Comparison of ENCODE assay signal across 7 cellular contexts in genomic region chr11:128716661-128717210, GRCh38. TPM values are rescaled to one million over a fixed set of nuclear protein-coding genes. Genes with fewer than 3 reads are reported as not detected.
DNase-seq lines count a peak whose midpoint lies in the region; ATAC-seq and TF ChIP-seq lines count a peak whose summit lies in the region.

No MANE protein-coding gene starts in this region.

- H3K79me2 ChIP-seq in GM23248 (ENCODE audit: insufficient read depth), result peaks cover 75% of the 10 kb centered on the region

- H3K4me3 ChIP-seq in GM23248, result no peak overlapping the region
- peak overlapping the region in 2 of 4 donors; percentile 2 to 23 for H3K4me3 ChIP-seq in sigmoid colon
- H3K4me3 ChIP-seq in SJCRH30, result no peak overlapping the region
- no peak overlapping the region for H3K4me3 ChIP-seq in ovary

- H4K20me1 ChIP-seq in GM23248 (ENCODE audit: insufficient read depth), result no peaks in the 10 kb centered on the region

- intact Hi-C loops in sigmoid colon (cut with DNase I) (no loop called here), ovary (cut with DNase I) (no loop called here)

- WGBS in GM23248 (ENCODE audit: low coverage in 1 of 2, low lambda C conversion rate in 2 of 2, missing lambda C conversion rate in 2 of 2), 2 experiments, result 80 to 82% methylated on average over 8 of the region's 8 CpGs
- 30 to 59% methylated on average over 8 of the region's 8 CpGs for WGBS in sigmoid colon, 2 donors
- 71 to 74% (median 72%) methylated on average over 8 of the region's 8 CpGs for WGBS in ovary, 3 donors

- no peaks in the 10 kb centered on the region for H3K27me3 ChIP-seq in GM23248 (replicated peaks; ENCODE audit: insufficient read depth)
- no peaks in the 10 kb centered on the region for H3K27me3 ChIP-seq in sigmoid colon
- no peaks in the 10 kb centered on the region for H3K27me3 ChIP-seq in SJCRH30
- H3K27me3 ChIP-seq in ovary, result no peaks in the 10 kb centered on the region

- peak; percentile 68 for ATAC-seq in effector memory CD8-positive, alpha-beta T cell (replicated peaks)

- TF ChIP-seq EP300 in sigmoid colon (IDR thresholded peaks at IDR 0.05) (no peak), ovary (IDR thresholded peaks at IDR 0.05) (no peak)

- H3K4me1 ChIP-seq in GM23248 (ENCODE audit: insufficient read depth) (peaks cover 55% of the 10 kb centered on the region), sigmoid colon (peaks cover 0 to 47% (median 41%) of the 10 kb centered on the region in 4 donors), SJCRH30 (0 out of 2 replicates have a peak, but pooled peaks cover 5% of the 10 kb centered on the region), ovary (ENCODE audit: insufficient read depth) (no peaks in the 10 kb centered on the region)

- no peaks in the 10 kb centered on the region for H3K27me3 Mint-ChIP-seq in effector memory CD8-positive, alpha-beta T cell

- peaks cover 89 to 95% of the 10 kb centered on the region in 2 donors for H3K4me1 Mint-ChIP-seq in effector memory CD8-positive, alpha-beta T cell (ENCODE audit: low read depth in 2 of 2)

- no peaks in the 10 kb centered on the region for H3K9me3 Mint-ChIP-seq in effector memory CD8-positive, alpha-beta T cell

- H3K36me3 ChIP-seq in GM23248 (ENCODE audit: low read depth), result no peaks in the 10 kb centered on the region
- no peaks in the 10 kb centered on the region for H3K36me3 ChIP-seq in sigmoid colon
- H3K36me3 ChIP-seq in SJCRH30, result no peaks in the 10 kb centered on the region
- H3K36me3 ChIP-seq in ovary, result no peaks in the 10 kb centered on the region

- DNase-seq in GM23248, result peak; percentile 57
- DNase-seq in T-helper 1 cell, result peak; percentile 34 to 63 (median 58)
- peak in 2 of 3 experiments; percentile 32 to 38 for DNase-seq in effector memory CD8-positive, alpha-beta T cell
- DNase-seq in sigmoid colon, result no peak
- no peak for DNase-seq in SJCRH30
- no peak for DNase-seq in ovary
- DNase-seq in activated CD4-positive, CD25-positive, alpha-beta regulatory T cell (lab: John Stamatoyannopoulos, UW), result no peak

- H3K27ac Mint-ChIP-seq in effector memory CD8-positive, alpha-beta T cell, result peak overlapping the region; percentile 94 to 98

- TF ChIP-seq CTCF in sigmoid colon (IDR thresholded peaks at IDR 0.05), result no peak
- TF ChIP-seq CTCF in ovary (IDR thresholded peaks at IDR 0.05), result no peak

- H3K9me3 ChIP-seq in GM23248 (ENCODE audit: low read depth) (no peaks in the 10 kb centered on the region), sigmoid colon (no peaks in the 10 kb centered on the region), SJCRH30 (replicated peaks) (no peaks in the 10 kb centered on the region), ovary (no peaks in the 10 kb centered on the region)

- no peak for TF ChIP-seq POLR2A in sigmoid colon (IDR thresholded peaks at IDR 0.05)
- TF ChIP-seq POLR2A in ovary (IDR thresholded peaks at IDR 0.05), result no peak

- peaks cover 33% of the 10 kb centered on the region for H3F3A ChIP-seq in GM23248 (ENCODE audit: insufficient read depth)

- H3K4me2 ChIP-seq in GM23248 (ENCODE audit: unreplicated experiment), result peak overlapping the region; percentile 70

- H3K36me3 Mint-ChIP-seq in effector memory CD8-positive, alpha-beta T cell (ENCODE audit: insufficient read depth), result peaks cover 52% of the 10 kb centered on the region

- in situ Hi-C loops in GM23248 (cut with MboI), result no loop called here

- H3K4me3 Mint-ChIP-seq in effector memory CD8-positive, alpha-beta T cell, result peak overlapping the region; percentile 83 to 93

- H2AFZ ChIP-seq in GM23248, result no peak overlapping the region

- peak overlapping the region; percentile 66 for H3K9ac ChIP-seq in GM23248

- no peaks in the 10 kb centered on the region for H3K9me2 ChIP-seq in GM23248 (ENCODE audit: insufficient read depth)

- peak overlapping the region; percentile 90 for H3K27ac ChIP-seq in GM23248
- peak overlapping the region; percentile 62 to 77 (median 74) for H3K27ac ChIP-seq in sigmoid colon
- no peak overlapping the region for H3K27ac ChIP-seq in SJCRH30
- no peak overlapping the region for H3K27ac ChIP-seq in ovary

RNA-seq across cellular contexts. Expression of gene FLI1, which starts 22.9 kb away (rescaled TPM):
- total RNA-seq in GM23248 (2014; rRNA removed; shearing (Covaris generic)), result 12.1 and 22.3 TPM in 2 replicates
- polyA plus RNA-seq in GM23248 (2016; fragmentation: Nextera tagmentation; extraction: Ambion mirVana), result 15.5 and 16.8 TPM in 2 replicates
- 10 to 100 TPM in 3 of 4 donors, 1 to 10 TPM in 1; 8.8 to 18.0 (median 15.0) TPM for total RNA-seq in sigmoid colon
- 10 to 100 TPM in 1 of 3 donors, 1 to 10 TPM in 2; 1.8 to 16.6 (median 4.2) TPM for polyA plus RNA-seq in sigmoid colon
- 3.2 and 4.1 TPM in 2 replicates for total RNA-seq in SJCRH30 (2014; rRNA removed; shearing (Covaris generic))
- total RNA-seq in ovary, result 10 to 100 TPM in 4 of 7 donors, 1 to 10 TPM in 3; 4.0 to 18.4 (median 12.1) TPM
- 10 to 100 TPM; 12.3 to 22.5 TPM for polyA plus RNA-seq in ovary

Comparison
In these comparisons a context has a peak if more than half of its experiments do, and no peak if none do; other contexts are left out.
1. DNase-seq: peak in GM23248 (single experiment), T-helper 1 cell (5 of 5) and effector memory CD8-positive, alpha-beta T cell (2 of 3); none in sigmoid colon (single experiment), SJCRH30 (0 of 2), ovary (0 of 5) and activated CD4-positive, CD25-positive, alpha-beta regulatory T cell (0 of 4).
2. H3K27ac ChIP-seq: peak in GM23248 (single experiment) and sigmoid colon (4 of 4); none in SJCRH30 (single experiment) and ovary (0 of 2).